Comparison of ENCODE assay signal across 9 cellular contexts in genomic region chr12:643478-644292, GRCh38. TPM values are rescaled to one million over a fixed set of nuclear protein-coding genes. Genes with fewer than 3 reads are reported as not detected.
DNase-seq lines count a peak whose midpoint lies in the region; ATAC-seq and TF ChIP-seq lines count a peak whose summit lies in the region.
"Had no signal": no experiment of that assay in that cellular context is flagged by ENCODE, and none has a peak within 500 bp of the region (broad histone marks: within the 10 kb centered on the region; RNA-seq: fewer than 3 reads in every experiment).

No MANE protein-coding gene starts in this region.

- no peaks in the 10 kb centered on the region for H3K27me3 ChIP-seq in OCI-LY1 (ENCODE audit: insufficient read depth, low read length)
- no peaks in the 10 kb centered on the region for H3K27me3 ChIP-seq in duodenal mucosa (ENCODE audit: control insufficient read depth in 1 of 2, insufficient read depth in 2 of 2, low read length in 2 of 2)

- peak in 1 of 2 donors; percentile 7 for ATAC-seq in naive B cell (ENCODE audit: low read depth in 2 of 2)
- no peak for ATAC-seq in HG02623 (IDR thresholded peaks at IDR 0.05; ENCODE audit: unreplicated experiment)

- H3K27ac Mint-ChIP-seq in activated CD4-positive, alpha-beta T cell treated with anti-CD3 and anti-CD28 coated beads, Interleukin-2, amount 10 ng/mL, durations not matched to agents 24 days and 14 days: peak overlapping the region; percentile 92
- H3K27ac Mint-ChIP-seq in naive B cell: peak overlapping the region; percentile 86 to 99 (median 94)

- no peak overlapping the region for H2AFZ ChIP-seq in OCI-LY1 (ENCODE audit: low read length)

- H3K36me3 ChIP-seq in OCI-LY1 (ENCODE audit: insufficient read depth, low read length) (peaks cover 14% of the 10 kb centered on the region; the same call in 1 of the 2 replicates), duodenal mucosa (ENCODE audit: control insufficient read depth in 1 of 2, insufficient read depth in 2 of 2, low read length in 2 of 2) (no peaks in the 10 kb centered on the region)

- H3K4me3 Mint-ChIP-seq in activated CD4-positive, alpha-beta T cell treated with anti-CD3 and anti-CD28 coated beads, Interleukin-2, amount 10 ng/mL, durations not matched to agents 24 days and 14 days: peak overlapping the region; percentile 86
- peak overlapping the region; percentile 77 to 96 (median 94) for H3K4me3 Mint-ChIP-seq in naive B cell

- H3K36me3 Mint-ChIP-seq in activated CD4-positive, alpha-beta T cell treated with anti-CD3 and anti-CD28 coated beads, Interleukin-2, amount 10 ng/mL, durations not matched to agents 24 days and 14 days (ENCODE audit: low read depth): peaks cover 7% of the 10 kb centered on the region
- no peaks in the 10 kb centered on the region for H3K36me3 Mint-ChIP-seq in naive B cell

- no peaks in the 10 kb centered on the region for H3K79me2 ChIP-seq in OCI-LY1 (ENCODE audit: insufficient read depth, low read length)

- H3K9ac ChIP-seq in OCI-LY1 (ENCODE audit: low read length) (peak overlapping the region; percentile 84), duodenal mucosa (ENCODE audit: low read depth in 1 of 2, low read length in 2 of 2) (peak overlapping the region; percentile 75 to 90)

- peaks cover 57% of the 10 kb centered on the region for H3K4me1 Mint-ChIP-seq in activated CD4-positive, alpha-beta T cell treated with anti-CD3 and anti-CD28 coated beads, Interleukin-2, amount 10 ng/mL, durations not matched to agents 24 days and 14 days
- H3K4me1 Mint-ChIP-seq in naive B cell: peaks cover 31 to 69% (median 40%) of the 10 kb centered on the region in 3 donors

- no peak for DNase-seq in activated CD4-positive, alpha-beta T cell treated with anti-CD3 and anti-CD28 coated beads, Interleukin-2, amount 10 ng/mL, durations not matched to agents 24 days and 14 days
- no peak for DNase-seq in activated CD4-positive, alpha-beta T cell treated with anti-CD3 and anti-CD28 coated beads for 1 hour
- no peak for DNase-seq in naive B cell
- no peak for DNase-seq in NCI-H1048 (lab: John Stamatoyannopoulos, UW)
- DNase-seq in NCI-H446 (lab: John Stamatoyannopoulos, UW): no peak

- peaks cover 24% of the 10 kb centered on the region for H3F3A ChIP-seq in OCI-LY1 (ENCODE audit: insufficient read depth, low read length)

- intact Hi-C loops in activated CD4-positive, alpha-beta T cell treated with anti-CD3 and anti-CD28 coated beads, Interleukin-2, amount 10 ng/mL, durations not matched to agents 24 days and 14 days (cut with micrococcal nuclease): loop anchor here (1.0 to 2.0 kb wide), 3 partner anchors 23 to 108 kb away; no protein-coding TSS in a partner anchor

- no peaks in the 10 kb centered on the region for H3K27me3 Mint-ChIP-seq in activated CD4-positive, alpha-beta T cell treated with anti-CD3 and anti-CD28 coated beads, Interleukin-2, amount 10 ng/mL, durations not matched to agents 24 days and 14 days
- no peaks in the 10 kb centered on the region for H3K27me3 Mint-ChIP-seq in naive B cell

- H3K9me3 ChIP-seq in OCI-LY1 (ENCODE audit: low read length) (no peaks in the 10 kb centered on the region), duodenal mucosa (ENCODE audit: control insufficient read depth in 1 of 2, low read length in 2 of 2) (no peaks in the 10 kb centered on the region)

- H3K4me3 ChIP-seq in OCI-LY1 (ENCODE audit: low read depth, low read length, poor library complexity, severe bottlenecking) (peak overlapping the region; percentile 67), duodenal mucosa (ENCODE audit: low read depth in 1 of 2, low read length in 2 of 2) (peak overlapping the region; percentile 77 to 84)

- peak overlapping the region; percentile 79 for H3K27ac ChIP-seq in OCI-LY1 (ENCODE audit: low read depth, low read length, poor library complexity, severe bottlenecking)
- peak overlapping the region; percentile 80 for H3K27ac ChIP-seq in duodenal mucosa (ENCODE audit: low read depth, low read length)

- H4K20me1 ChIP-seq in OCI-LY1 (ENCODE audit: insufficient read depth, low read length): no peaks in the 10 kb centered on the region

- no peaks in the 10 kb centered on the region for H3K9me2 ChIP-seq in OCI-LY1 (ENCODE audit: low read depth, low read length)

- peak overlapping the region; percentile 79 for H3K4me2 ChIP-seq in OCI-LY1 (ENCODE audit: low read length)

- TF ChIP-seq CTCF in OCI-LY1 (IDR thresholded peaks at IDR 0.05; ENCODE audit: low read length): no peak

- no peaks in the 10 kb centered on the region for H3K9me3 Mint-ChIP-seq in activated CD4-positive, alpha-beta T cell treated with anti-CD3 and anti-CD28 coated beads, Interleukin-2, amount 10 ng/mL, durations not matched to agents 24 days and 14 days
- no peaks in the 10 kb centered on the region for H3K9me3 Mint-ChIP-seq in naive B cell

- peaks cover 63% of the 10 kb centered on the region for H3K4me1 ChIP-seq in OCI-LY1 (ENCODE audit: insufficient read depth, low read length, severe bottlenecking)
- H3K4me1 ChIP-seq in duodenal mucosa (ENCODE audit: control insufficient read depth in 1 of 2, insufficient read depth in 2 of 2, low read length in 2 of 2): peaks cover 13 to 25% of the 10 kb centered on the region in 2 donors

RNA-seq across cellular contexts. Expression of gene NINJ2, which starts 19.6 kb away (rescaled TPM):
- total RNA-seq in activated CD4-positive, alpha-beta T cell treated with anti-CD3 and anti-CD28 coated beads, Interleukin-2, amount 10 ng/mL, durations not matched to agents 24 days and 14 days: 4.8 and 5.5 TPM in 2 replicates
- 10 to 100 TPM in 5 of 6 donors, 1 to 10 TPM in 1; 9.6 to 28.9 (median 11.5) TPM for polyA plus RNA-seq in naive B cell (ENCODE audit: low read depth in 6 of 6)
- total RNA-seq: Daoy had no signal
